ENCODE assay signal across 23 cellular contexts in the genomic region with DNA sequence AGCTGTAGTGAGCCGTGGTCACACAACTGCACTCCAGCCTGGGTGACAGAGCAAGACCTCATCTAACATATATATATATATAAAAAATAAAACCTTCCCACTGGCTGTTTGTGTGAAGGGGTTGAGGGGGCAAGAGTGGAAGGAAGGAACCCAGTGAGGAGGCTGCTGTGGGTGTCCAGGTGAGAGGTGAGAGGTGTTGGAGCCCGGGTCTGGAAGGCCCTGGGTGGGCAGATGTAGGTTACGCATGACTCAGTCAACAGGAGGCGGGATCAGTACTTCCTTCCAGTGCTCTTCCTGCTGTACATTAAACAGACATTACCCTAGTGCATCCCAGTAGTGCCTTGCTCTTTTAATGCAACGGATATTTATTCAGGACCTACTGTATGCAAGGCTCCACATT. TPM values are rescaled to one million over a fixed set of nuclear protein-coding genes. Genes with fewer than 3 reads are reported as not detected.
DNase-seq lines count a peak whose midpoint lies in the region; ATAC-seq and TF ChIP-seq lines count a peak whose summit lies in the region.
"Had no signal": no experiment of that assay in that cellular context is flagged by ENCODE, and none has a peak within 500 bp of the region (broad histone marks: within the 10 kb centered on the region; RNA-seq: fewer than 3 reads in every experiment).

No MANE protein-coding gene starts in this region.

- POLR2A ChIA-PET in HEK293 (lab: Yijun Ruan, JAX), result no interaction called here

- TF ChIP-seq CTCF in right atrium auricular region (IDR thresholded peaks at IDR 0.05) (no peak), HEK293 (tag by site-specific recombination; IDR thresholded peaks at IDR 0.05) (no peak)

- ATAC-seq in Right ventricle myocardium inferior, result no peak
- no peak for ATAC-seq in stimulated activated naive CD8-positive, alpha-beta T cell treated with anti-CD3 and anti-CD28 coated beads, Interleukin-15, Interleukin-2, amounts not matched to agents 100 U/mL and 50 U/mL, for 24 hours
- ATAC-seq: A549, GM12878 had no signal

- DNase-seq in Right ventricle myocardium inferior (ENCODE audit: missing footprints) (peak; percentile 13), right atrium auricular region (ENCODE audit: low spot score) (no peak), C1 segment of cervical spinal cord (lab: John Stamatoyannopoulos, UW) (no peak)
- no peak for DNase-seq in stimulated activated naive CD8-positive, alpha-beta T cell treated with anti-CD3 and anti-CD28 coated beads, Interleukin-15, Interleukin-2, amounts not matched to agents 100 U/mL and 50 U/mL, for 24 hours
- DNase-seq: AML-193; CD4-positive, alpha-beta memory T cell; CD4-positive, CD25-positive, alpha-beta regulatory T cell; CD8-positive, alpha-beta memory T cell; COR-L47; DMS 273 treated with DMSO at 0.1 percent for 48 hours; DMS153; DMS53; DMS79; DND-41; EL; GDM1 had no signal

- H3K4me1 ChIP-seq in right atrium auricular region, result no peaks in the 10 kb centered on the region
- H3K4me1 ChIP-seq in BLaER1, result peaks cover 30% of the 10 kb centered on the region
- H3K4me1 ChIP-seq in HEK293 (ENCODE audit: control insufficient read depth, insufficient read depth, low read length), result no peaks in the 10 kb centered on the region
- H3K4me1 ChIP-seq: A549 had no signal

- H3K4me3 ChIP-seq in right atrium auricular region (no peak overlapping the region), BLaER1 (no peak overlapping the region), HEK293 (ENCODE audit: low read depth, low read length) (no peak overlapping the region)
- H3K4me3 ChIP-seq: A549, GM12878 had no signal

- CTCF ChIA-PET in HEK293 (lab: Yijun Ruan, JAX), result no interaction called here

- H3K27me3 ChIP-seq in right atrium auricular region (no peaks in the 10 kb centered on the region), BLaER1 (no peaks in the 10 kb centered on the region)

- H3K27ac ChIP-seq in right atrium auricular region, result no peak overlapping the region
- H3K27ac ChIP-seq in BLaER1, result 0 out of 2 replicates have a peak overlapping the region, but pooled peaks have one; percentile 22
- H3K27ac ChIP-seq in HEK293 (ENCODE audit: extremely low read depth, low read depth, low read length), result no peak overlapping the region
- H3K27ac ChIP-seq: 22Rv1, A549 had no signal

- no peaks in the 10 kb centered on the region for H3K36me3 ChIP-seq in right atrium auricular region
- H3K36me3 ChIP-seq in BLaER1, result no peaks in the 10 kb centered on the region
- H3K36me3 ChIP-seq in HEK293 (ENCODE audit: control insufficient read depth in 2 of 2, insufficient read depth in 1 of 2, low read length in 2 of 2), result no peaks in the 10 kb centered on the region

- intact Hi-C loops in Right ventricle myocardium inferior (cut with DNase I), result no loop called here

- H3K4me2 ChIP-seq in BLaER1, result peak overlapping the region; percentile 39
- H3K4me2 ChIP-seq: A549 had no signal

- no peaks in the 10 kb centered on the region for H4K20me1 ChIP-seq in BLaER1

- H3K9ac ChIP-seq in BLaER1, result no peak overlapping the region

- H3K9me3 ChIP-seq in right atrium auricular region, result no peaks in the 10 kb centered on the region
- no peaks in the 10 kb centered on the region for H3K9me3 ChIP-seq in BLaER1
- H3K9me3 ChIP-seq in HEK293 (ENCODE audit: control insufficient read depth, insufficient read depth, low read depth, low read length), result no peaks in the 10 kb centered on the region
- H3K9me3 ChIP-seq: A549 had no signal

TF ChIP-seq in HEK293, 187 proteins besides CTCF, POLR2A, EP300 and RAD21:
- TF ChIP-seq EGR2 (tag by site-specific recombination; IDR thresholded peaks at IDR 0.05; ENCODE audit: low read depth), result peak; percentile 61
- no peak for TF ChIP-seq ZNF747 (tag by site-specific recombination; IDR thresholded peaks at IDR 0.05)

RNA-seq across cellular contexts. Expression of a gene that starts 47.0 kb away (rescaled TPM):
- total RNA-seq in Right ventricle myocardium inferior (8.8 TPM), right atrium auricular region (10 to 100 TPM in 1 of 2 donors, 1 to 10 TPM in 1; 8.5 to 10.7 TPM)
- total RNA-seq: A172; B cell; CD4-positive, alpha-beta memory T cell; CD8-positive, alpha-beta memory T cell had no signal
